ENCODE assay signal across 1 cellular context in the genomic region with DNA sequence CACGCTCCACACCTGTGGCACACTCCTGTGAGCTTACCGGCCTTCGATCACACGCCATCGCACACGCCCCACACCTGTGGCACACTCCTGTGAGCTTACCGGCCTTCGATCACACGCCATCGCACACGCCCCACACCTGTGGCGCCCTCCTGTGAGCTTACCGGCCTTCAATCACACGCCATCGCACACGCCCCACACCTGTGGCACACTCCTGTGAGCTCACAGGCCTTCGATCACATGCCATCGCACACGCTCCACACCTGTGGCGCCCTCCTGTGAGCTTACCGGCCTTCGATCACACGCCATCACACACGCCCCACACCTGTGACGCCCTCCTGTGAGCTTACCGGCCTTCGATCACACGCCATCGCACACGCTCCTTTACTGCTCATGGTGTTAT. TPM values are rescaled to one million over a fixed set of nuclear protein-coding genes. Genes with fewer than 3 reads are reported as not detected.
"Had no signal": no experiment of that assay in that cellular context is flagged by ENCODE, and none has a peak within 500 bp of the region (broad histone marks: within the 10 kb centered on the region; RNA-seq: fewer than 3 reads in every experiment).

No MANE protein-coding gene starts in this region.

RNA-seq across cellular contexts. Expression of gene TMEM121B, which starts 26.3 kb away (rescaled TPM):
- total RNA-seq: vagina had no signal
